Comparison of ENCODE assay signal across 1 cellular context in the genomic region with DNA sequence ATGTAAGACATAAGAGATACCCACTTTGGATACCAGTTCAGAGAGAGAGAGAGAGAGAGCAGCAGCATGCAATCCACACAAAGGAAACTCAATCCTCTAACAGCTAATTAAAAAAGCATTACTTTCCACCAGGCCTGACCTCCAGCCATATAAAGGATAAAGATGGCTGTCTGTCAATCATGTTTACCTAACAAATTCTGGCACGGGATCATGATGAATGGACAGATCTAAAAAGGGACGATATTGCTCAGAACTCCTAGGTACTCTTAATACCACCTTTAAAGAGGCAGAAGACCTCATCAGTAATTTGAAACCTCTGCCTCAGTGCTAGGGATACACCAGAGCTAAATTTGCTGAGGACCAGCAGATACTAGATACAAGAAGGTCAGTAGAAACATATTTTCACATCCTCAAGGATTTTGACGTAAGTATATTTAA.
TF ChIP-seq lines count a peak whose summit lies in the region.

No MANE protein-coding gene starts in this region.

TF ChIP-seq in HEK293, 187 proteins besides CTCF, POLR2A, EP300 and RAD21 (continued from another document and continues in another):
- TF ChIP-seq EGR2 (tag by site-specific recombination; IDR thresholded peaks at IDR 0.05; ENCODE audit: low read depth): no peak
- TF ChIP-seq ZNF16 (tag by site-specific recombination; IDR thresholded peaks at IDR 0.05; ENCODE audit: low read depth): no peak
- TF ChIP-seq ZFP69B (tag by site-specific recombination; IDR thresholded peaks at IDR 0.05): no peak
- TF ChIP-seq YY1 (tag by site-specific recombination; IDR thresholded peaks at IDR 0.05): peak; percentile 58
- TF ChIP-seq, protein P1, sequence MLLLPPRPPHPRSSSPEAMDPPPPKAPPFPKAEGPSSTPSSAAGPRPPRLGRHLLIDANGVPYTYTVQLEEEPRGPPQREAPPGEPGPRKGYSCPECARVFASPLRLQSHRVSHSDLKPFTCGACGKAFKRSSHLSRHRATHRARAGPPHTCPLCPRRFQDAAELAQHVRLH (tag by site-specific recombination; IDR thresholded peaks at IDR 0.05): peak; percentile 87
- TF ChIP-seq ZFP41 (tag by site-specific recombination; IDR thresholded peaks at IDR 0.05; ENCODE audit: borderline replicate concordance): no peak
- TF ChIP-seq, protein P2, sequence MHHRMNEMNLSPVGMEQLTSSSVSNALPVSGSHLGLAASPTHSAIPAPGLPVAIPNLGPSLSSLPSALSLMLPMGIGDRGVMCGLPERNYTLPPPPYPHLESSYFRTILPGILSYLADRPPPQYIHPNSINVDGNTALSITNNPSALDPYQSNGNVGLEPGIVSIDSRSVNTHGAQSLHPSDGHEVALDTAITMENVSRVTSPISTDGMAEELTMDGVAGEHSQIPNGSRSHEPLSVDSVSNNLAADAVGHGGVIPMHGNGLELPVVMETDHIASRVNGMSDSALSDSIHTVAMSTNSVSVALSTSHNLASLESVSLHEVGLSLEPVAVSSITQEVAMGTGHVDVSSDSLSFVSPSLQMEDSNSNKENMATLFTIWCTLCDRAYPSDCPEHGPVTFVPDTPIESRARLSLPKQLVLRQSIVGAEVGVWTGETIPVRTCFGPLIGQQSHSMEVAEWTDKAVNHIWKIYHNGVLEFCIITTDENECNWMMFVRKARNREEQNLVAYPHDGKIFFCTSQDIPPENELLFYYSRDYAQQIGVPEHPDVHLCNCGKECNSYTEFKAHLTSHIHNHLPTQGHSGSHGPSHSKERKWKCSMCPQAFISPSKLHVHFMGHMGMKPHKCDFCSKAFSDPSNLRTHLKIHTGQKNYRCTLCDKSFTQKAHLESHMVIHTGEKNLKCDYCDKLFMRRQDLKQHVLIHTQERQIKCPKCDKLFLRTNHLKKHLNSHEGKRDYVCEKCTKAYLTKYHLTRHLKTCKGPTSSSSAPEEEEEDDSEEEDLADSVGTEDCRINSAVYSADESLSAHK (tag by site-specific recombination; IDR thresholded peaks at IDR 0.05): peak; percentile 75
- TF ChIP-seq ZNF366 (tag by site-specific recombination; conservative IDR thresholded peaks at IDR 0.05): peak; percentile 62
- no peak for TF ChIP-seq ZNF701 (tag by site-specific recombination; IDR thresholded peaks at IDR 0.05)
- peak; percentile 82 for TF ChIP-seq OSR2 (tag by site-specific recombination; IDR thresholded peaks at IDR 0.05)
- TF ChIP-seq ZNF629 (tag by site-specific recombination; IDR thresholded peaks at IDR 0.05): peak; percentile 82
- TF ChIP-seq, protein P3, sequence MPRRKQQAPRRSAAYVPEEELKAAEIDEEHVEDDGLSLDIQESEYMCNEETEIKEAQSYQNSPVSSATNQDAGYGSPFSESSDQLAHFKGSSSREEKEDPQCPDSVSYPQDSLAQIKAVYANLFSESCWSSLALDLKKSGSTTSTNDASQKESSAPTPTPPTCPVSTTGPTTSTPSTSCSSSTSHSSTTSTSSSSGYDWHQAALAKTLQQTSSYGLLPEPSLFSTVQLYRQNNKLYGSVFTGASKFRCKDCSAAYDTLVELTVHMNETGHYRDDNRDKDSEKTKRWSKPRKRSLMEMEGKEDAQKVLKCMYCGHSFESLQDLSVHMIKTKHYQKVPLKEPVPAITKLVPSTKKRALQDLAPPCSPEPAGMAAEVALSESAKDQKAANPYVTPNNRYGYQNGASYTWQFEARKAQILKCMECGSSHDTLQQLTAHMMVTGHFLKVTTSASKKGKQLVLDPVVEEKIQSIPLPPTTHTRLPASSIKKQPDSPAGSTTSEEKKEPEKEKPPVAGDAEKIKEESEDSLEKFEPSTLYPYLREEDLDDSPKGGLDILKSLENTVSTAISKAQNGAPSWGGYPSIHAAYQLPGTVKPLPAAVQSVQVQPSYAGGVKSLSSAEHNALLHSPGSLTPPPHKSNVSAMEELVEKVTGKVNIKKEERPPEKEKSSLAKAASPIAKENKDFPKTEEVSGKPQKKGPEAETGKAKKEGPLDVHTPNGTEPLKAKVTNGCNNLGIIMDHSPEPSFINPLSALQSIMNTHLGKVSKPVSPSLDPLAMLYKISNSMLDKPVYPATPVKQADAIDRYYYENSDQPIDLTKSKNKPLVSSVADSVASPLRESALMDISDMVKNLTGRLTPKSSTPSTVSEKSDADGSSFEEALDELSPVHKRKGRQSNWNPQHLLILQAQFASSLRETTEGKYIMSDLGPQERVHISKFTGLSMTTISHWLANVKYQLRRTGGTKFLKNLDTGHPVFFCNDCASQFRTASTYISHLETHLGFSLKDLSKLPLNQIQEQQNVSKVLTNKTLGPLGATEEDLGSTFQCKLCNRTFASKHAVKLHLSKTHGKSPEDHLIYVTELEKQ (tag by site-specific recombination; IDR thresholded peaks at IDR 0.05; ENCODE audit: borderline replicate concordance): peak; percentile 84; the same call in 1 of the 2 replicates
- TF ChIP-seq SP7 (tag by site-specific recombination; IDR thresholded peaks at IDR 0.05): peak; percentile 91
- no peak for TF ChIP-seq ZFP3 (tag by site-specific recombination; IDR thresholded peaks at IDR 0.05; ENCODE audit: low read depth)
- TF ChIP-seq, protein P4, sequence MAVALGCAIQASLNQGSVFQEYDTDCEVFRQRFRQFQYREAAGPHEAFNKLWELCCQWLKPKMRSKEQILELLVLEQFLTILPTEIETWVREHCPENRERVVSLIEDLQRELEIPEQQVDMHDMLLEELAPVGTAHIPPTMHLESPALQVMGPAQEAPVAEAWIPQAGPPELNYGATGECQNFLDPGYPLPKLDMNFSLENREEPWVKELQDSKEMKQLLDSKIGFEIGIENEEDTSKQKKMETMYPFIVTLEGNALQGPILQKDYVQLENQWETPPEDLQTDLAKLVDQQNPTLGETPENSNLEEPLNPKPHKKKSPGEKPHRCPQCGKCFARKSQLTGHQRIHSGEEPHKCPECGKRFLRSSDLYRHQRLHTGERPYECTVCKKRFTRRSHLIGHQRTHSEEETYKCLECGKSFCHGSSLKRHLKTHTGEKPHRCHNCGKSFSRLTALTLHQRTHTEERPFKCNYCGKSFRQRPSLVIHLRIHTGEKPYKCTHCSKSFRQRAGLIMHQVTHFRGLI (tag by site-specific recombination; IDR thresholded peaks at IDR 0.05): no peak
- TF ChIP-seq ZSCAN30 (tag by site-specific recombination; IDR thresholded peaks at IDR 0.05): peak; percentile 63; the same call in 1 of the 2 replicates
- TF ChIP-seq ZNF391 (tag by site-specific recombination; IDR thresholded peaks at IDR 0.05; ENCODE audit: borderline replicate concordance, low read depth): peak; percentile 58; the same call in 1 of the 2 replicates
- peak; percentile 67 for TF ChIP-seq ZXDB (tag by site-specific recombination; IDR thresholded peaks at IDR 0.05)
- TF ChIP-seq, protein P5, sequence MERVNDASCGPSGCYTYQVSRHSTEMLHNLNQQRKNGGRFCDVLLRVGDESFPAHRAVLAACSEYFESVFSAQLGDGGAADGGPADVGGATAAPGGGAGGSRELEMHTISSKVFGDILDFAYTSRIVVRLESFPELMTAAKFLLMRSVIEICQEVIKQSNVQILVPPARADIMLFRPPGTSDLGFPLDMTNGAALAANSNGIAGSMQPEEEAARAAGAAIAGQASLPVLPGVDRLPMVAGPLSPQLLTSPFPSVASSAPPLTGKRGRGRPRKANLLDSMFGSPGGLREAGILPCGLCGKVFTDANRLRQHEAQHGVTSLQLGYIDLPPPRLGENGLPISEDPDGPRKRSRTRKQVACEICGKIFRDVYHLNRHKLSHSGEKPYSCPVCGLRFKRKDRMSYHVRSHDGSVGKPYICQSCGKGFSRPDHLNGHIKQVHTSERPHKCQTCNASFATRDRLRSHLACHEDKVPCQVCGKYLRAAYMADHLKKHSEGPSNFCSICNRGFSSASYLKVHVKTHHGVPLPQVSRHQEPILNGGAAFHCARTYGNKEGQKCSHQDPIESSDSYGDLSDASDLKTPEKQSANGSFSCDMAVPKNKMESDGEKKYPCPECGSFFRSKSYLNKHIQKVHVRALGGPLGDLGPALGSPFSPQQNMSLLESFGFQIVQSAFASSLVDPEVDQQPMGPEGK (tag by site-specific recombination; IDR thresholded peaks at IDR 0.05): 0 out of 2 replicates have a peak, but pooled peaks have one; percentile 14
- TF ChIP-seq ZNF394 (tag by site-specific recombination; IDR thresholded peaks at IDR 0.05; ENCODE audit: borderline replicate concordance): 0 out of 2 replicates have a peak, but pooled peaks have one; percentile 33
- TF ChIP-seq, protein P6, sequence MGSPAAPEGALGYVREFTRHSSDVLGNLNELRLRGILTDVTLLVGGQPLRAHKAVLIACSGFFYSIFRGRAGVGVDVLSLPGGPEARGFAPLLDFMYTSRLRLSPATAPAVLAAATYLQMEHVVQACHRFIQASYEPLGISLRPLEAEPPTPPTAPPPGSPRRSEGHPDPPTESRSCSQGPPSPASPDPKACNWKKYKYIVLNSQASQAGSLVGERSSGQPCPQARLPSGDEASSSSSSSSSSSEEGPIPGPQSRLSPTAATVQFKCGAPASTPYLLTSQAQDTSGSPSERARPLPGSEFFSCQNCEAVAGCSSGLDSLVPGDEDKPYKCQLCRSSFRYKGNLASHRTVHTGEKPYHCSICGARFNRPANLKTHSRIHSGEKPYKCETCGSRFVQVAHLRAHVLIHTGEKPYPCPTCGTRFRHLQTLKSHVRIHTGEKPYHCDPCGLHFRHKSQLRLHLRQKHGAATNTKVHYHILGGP (tag by site-specific recombination; IDR thresholded peaks at IDR 0.05): 0 out of 2 replicates have a peak, but pooled peaks have one; percentile 33
- TF ChIP-seq ZNF274 (IDR thresholded peaks at IDR 0.05; ENCODE audit: low read length): no peak
- no peak for TF ChIP-seq ZNF274 (tag by site-specific recombination; IDR thresholded peaks at IDR 0.05; ENCODE audit: borderline replicate concordance)
- TF ChIP-seq, protein P7, sequence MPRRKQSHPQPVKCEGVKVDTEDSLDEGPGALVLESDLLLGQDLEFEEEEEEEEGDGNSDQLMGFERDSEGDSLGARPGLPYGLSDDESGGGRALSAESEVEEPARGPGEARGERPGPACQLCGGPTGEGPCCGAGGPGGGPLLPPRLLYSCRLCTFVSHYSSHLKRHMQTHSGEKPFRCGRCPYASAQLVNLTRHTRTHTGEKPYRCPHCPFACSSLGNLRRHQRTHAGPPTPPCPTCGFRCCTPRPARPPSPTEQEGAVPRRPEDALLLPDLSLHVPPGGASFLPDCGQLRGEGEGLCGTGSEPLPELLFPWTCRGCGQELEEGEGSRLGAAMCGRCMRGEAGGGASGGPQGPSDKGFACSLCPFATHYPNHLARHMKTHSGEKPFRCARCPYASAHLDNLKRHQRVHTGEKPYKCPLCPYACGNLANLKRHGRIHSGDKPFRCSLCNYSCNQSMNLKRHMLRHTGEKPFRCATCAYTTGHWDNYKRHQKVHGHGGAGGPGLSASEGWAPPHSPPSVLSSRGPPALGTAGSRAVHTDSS (tag by site-specific recombination; IDR thresholded peaks at IDR 0.05): 0 out of 2 replicates have a peak, but pooled peaks have one; percentile 47
- 0 out of 2 replicates have a peak, but pooled peaks have one; percentile 31 for TF ChIP-seq PRDM1 (tag by site-specific recombination; IDR thresholded peaks at IDR 0.05)
- TF ChIP-seq, protein P8, sequence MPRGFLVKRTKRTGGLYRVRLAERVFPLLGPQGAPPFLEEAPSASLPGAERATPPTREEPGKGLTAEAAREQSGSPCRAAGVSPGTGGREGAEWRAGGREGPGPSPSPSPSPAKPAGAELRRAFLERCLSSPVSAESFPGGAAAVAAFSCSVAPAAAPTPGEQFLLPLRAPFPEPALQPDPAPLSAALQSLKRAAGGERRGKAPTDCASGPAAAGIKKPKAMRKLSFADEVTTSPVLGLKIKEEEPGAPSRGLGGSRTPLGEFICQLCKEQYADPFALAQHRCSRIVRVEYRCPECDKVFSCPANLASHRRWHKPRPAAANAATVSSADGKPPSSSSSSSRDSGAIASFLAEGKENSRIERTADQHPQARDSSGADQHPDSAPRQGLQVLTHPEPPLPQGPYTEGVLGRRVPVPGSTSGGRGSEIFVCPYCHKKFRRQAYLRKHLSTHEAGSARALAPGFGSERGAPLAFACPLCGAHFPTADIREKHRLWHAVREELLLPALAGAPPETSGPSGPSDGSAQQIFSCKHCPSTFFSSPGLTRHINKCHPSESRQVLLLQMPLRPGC (tag by site-specific recombination; IDR thresholded peaks at IDR 0.05): peak; percentile 75; the same call in 1 of the 2 replicates
- TF ChIP-seq, protein P9, sequence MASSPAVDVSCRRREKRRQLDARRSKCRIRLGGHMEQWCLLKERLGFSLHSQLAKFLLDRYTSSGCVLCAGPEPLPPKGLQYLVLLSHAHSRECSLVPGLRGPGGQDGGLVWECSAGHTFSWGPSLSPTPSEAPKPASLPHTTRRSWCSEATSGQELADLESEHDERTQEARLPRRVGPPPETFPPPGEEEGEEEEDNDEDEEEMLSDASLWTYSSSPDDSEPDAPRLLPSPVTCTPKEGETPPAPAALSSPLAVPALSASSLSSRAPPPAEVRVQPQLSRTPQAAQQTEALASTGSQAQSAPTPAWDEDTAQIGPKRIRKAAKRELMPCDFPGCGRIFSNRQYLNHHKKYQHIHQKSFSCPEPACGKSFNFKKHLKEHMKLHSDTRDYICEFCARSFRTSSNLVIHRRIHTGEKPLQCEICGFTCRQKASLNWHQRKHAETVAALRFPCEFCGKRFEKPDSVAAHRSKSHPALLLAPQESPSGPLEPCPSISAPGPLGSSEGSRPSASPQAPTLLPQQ (tag by site-specific recombination; IDR thresholded peaks at IDR 0.05): peak; percentile 53; the same call in 1 of the 2 replicates
- 0 out of 2 replicates have a peak, but pooled peaks have one; percentile 48 for TF ChIP-seq ZNF2 (tag by site-specific recombination; IDR thresholded peaks at IDR 0.05)
- TF ChIP-seq, protein P10, sequence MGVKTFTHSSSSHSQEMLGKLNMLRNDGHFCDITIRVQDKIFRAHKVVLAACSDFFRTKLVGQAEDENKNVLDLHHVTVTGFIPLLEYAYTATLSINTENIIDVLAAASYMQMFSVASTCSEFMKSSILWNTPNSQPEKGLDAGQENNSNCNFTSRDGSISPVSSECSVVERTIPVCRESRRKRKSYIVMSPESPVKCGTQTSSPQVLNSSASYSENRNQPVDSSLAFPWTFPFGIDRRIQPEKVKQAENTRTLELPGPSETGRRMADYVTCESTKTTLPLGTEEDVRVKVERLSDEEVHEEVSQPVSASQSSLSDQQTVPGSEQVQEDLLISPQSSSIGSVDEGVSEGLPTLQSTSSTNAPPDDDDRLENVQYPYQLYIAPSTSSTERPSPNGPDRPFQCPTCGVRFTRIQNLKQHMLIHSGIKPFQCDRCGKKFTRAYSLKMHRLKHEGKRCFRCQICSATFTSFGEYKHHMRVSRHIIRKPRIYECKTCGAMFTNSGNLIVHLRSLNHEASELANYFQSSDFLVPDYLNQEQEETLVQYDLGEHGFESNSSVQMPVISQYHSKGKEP (tag by site-specific recombination; IDR thresholded peaks at IDR 0.05): peak; percentile 91
- peak; percentile 80 for TF ChIP-seq IKZF3 (tag by site-specific recombination; IDR thresholded peaks at IDR 0.05)
- no peak for TF ChIP-seq ZNF169 (tag by site-specific recombination; IDR thresholded peaks at IDR 0.05)
- TF ChIP-seq, protein P11, sequence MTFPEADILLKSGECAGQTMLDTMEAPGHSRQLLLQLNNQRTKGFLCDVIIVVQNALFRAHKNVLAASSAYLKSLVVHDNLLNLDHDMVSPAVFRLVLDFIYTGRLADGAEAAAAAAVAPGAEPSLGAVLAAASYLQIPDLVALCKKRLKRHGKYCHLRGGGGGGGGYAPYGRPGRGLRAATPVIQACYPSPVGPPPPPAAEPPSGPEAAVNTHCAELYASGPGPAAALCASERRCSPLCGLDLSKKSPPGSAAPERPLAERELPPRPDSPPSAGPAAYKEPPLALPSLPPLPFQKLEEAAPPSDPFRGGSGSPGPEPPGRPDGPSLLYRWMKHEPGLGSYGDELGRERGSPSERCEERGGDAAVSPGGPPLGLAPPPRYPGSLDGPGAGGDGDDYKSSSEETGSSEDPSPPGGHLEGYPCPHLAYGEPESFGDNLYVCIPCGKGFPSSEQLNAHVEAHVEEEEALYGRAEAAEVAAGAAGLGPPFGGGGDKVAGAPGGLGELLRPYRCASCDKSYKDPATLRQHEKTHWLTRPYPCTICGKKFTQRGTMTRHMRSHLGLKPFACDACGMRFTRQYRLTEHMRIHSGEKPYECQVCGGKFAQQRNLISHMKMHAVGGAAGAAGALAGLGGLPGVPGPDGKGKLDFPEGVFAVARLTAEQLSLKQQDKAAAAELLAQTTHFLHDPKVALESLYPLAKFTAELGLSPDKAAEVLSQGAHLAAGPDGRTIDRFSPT (tag by site-specific recombination; IDR thresholded peaks at IDR 0.05): 0 out of 2 replicates have a peak, but pooled peaks have one; percentile 22
